In the genomic region with DNA sequence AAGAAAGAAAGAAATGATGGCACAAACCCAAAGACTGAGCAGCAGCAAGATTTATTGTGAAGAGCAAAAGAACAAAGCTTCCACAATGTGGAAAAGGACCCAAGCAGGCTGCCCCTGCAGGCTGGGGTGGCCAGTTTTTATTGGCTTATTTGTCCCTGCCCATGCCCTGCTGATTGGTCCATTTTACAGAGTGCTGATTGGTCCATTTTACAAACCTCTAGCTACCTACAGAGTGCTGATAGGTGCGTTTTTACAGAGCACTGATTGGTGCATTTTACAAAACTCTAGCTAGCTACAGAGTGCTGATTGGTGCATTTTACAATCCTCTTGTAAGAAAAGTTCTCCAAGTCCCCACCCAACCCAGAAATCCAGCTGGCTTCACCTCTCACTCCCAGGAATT, we compare ENCODE assay signal across 9 cellular contexts. TPM values are rescaled to one million over a fixed set of nuclear protein-coding genes. Genes with fewer than 3 reads are reported as not detected.
A peak's percentile ranks its signal among the peaks of the same experiment; 100 is the strongest.
DNase-seq lines count a peak whose midpoint lies in the region; ATAC-seq and TF ChIP-seq lines count a peak whose summit lies in the region.
"Not testable (repeated sequence)": the region's sequence is repeated elsewhere in the genome, so short reads cannot be mapped to it uniquely, and the experiment has no call there.
"Had no signal": no experiment of that assay in that cellular context is flagged by ENCODE, and none has a peak within 500 bp of the region (broad histone marks: within the 10 kb centered on the region; RNA-seq: fewer than 3 reads in every experiment).

No MANE protein-coding gene starts in this region.

- POLR2A ChIA-PET in PC-9 (lab: Charles Lee; ENCODE audit: unreplicated experiment) = interaction anchor here (0.7 kb wide), 1 partner anchor 13 kb away, joined by 18 read pairs; no protein-coding TSS in a partner anchor

- TF ChIP-seq CTCF in PC-9 (conservative IDR thresholded peaks at IDR 0.05); VCaP (conservative IDR thresholded peaks at IDR 0.05): not testable (repeated sequence)

- peak overlapping the region; percentile 90; the same call in 1 of the 2 replicates for H3K27ac ChIP-seq in PC-9
- H3K27ac ChIP-seq in VCaP = peak overlapping the region; percentile 97
- H3K27ac ChIP-seq in thymus (ENCODE audit: low read depth) = peak overlapping the region; percentile 8

- not testable (repeated sequence) for H3K36me3 Mint-ChIP-seq in natural killer cell treated with Interleukin-12 subunit alpha and Interleukin-12 subunit beta and Interleukin-15 and Interleukin-18, amount 100 ng/mL, for 72 hours

- not testable (repeated sequence) for H3K27ac Mint-ChIP-seq in natural killer cell treated with Interleukin-12 subunit alpha and Interleukin-12 subunit beta and Interleukin-15 and Interleukin-18, amount 100 ng/mL, for 72 hours

- peaks cover 14% of the 10 kb centered on the region for H3F3A ChIP-seq in PC-9 (ENCODE audit: insufficient read depth, low read depth)

- CTCF ChIA-PET in PC-9 (lab: Charles Lee) = not testable (repeated sequence)

- not testable (repeated sequence) for H3K27me3 ChIP-seq in PC-9 (ENCODE audit: insufficient read depth, low read depth); thymus (ENCODE audit: control insufficient read depth, insufficient read depth)

- 0 out of 2 replicates have a peak overlapping the region, but pooled peaks have one; percentile 79 for H3K4me2 ChIP-seq in PC-9

- H3K4me3 Mint-ChIP-seq in natural killer cell treated with Interleukin-12 subunit alpha and Interleukin-12 subunit beta and Interleukin-15 and Interleukin-18, amount 100 ng/mL, for 72 hours = peak overlapping the region; percentile 88

- BruUV-seq in PC-9 (replicated peaks; lab: Mats Ljungman, UMichigan) = not testable (repeated sequence)

- H3K4me3 ChIP-seq in PC-9; thymus (ENCODE audit: low read length): not testable (repeated sequence)

- DNase-seq in A172 (ENCODE audit: low spot score) = peak; percentile 31
- peak; percentile 17 for DNase-seq in ELR (ENCODE audit: low read depth)
- peak; percentile 20 for DNase-seq in M059J (ENCODE audit: low read depth)
- DNase-seq in PC-9; natural killer cell treated with Interleukin-12 subunit alpha and Interleukin-12 subunit beta and Interleukin-15 and Interleukin-18, amount 100 ng/mL, for 72 hours (ENCODE audit: low spot score): not testable (repeated sequence)
- peak; percentile 49 to 68 for DNase-seq in erythroblast (lab: John Stamatoyannopoulos, UW)

- intact Hi-C loops in PC-9 (cut with micrococcal nuclease; ENCODE audit: unreplicated experiment) = loop anchor here (5.0 to 10.0 kb wide), 2 partner anchors 297 to 1945 kb away; a partner anchor contains a TSS

- peaks cover 13 to 20% of the 10 kb centered on the region in 2 donors for H3K27me3 Mint-ChIP-seq in natural killer cell treated with Interleukin-12 subunit alpha and Interleukin-12 subunit beta and Interleukin-15 and Interleukin-18, amount 100 ng/mL, for 72 hours

- H3K4me1 Mint-ChIP-seq in natural killer cell treated with Interleukin-12 subunit alpha and Interleukin-12 subunit beta and Interleukin-15 and Interleukin-18, amount 100 ng/mL, for 72 hours (ENCODE audit: low read depth in 2 of 2) = peaks cover 16 to 26% of the 10 kb centered on the region in 2 donors

- not testable (repeated sequence) for H3K9me3 Mint-ChIP-seq in natural killer cell treated with Interleukin-12 subunit alpha and Interleukin-12 subunit beta and Interleukin-15 and Interleukin-18, amount 100 ng/mL, for 72 hours

- H3K9me2 ChIP-seq in PC-9 (ENCODE audit: insufficient read depth) = not testable (repeated sequence)

- not testable (repeated sequence) for H2AFZ ChIP-seq in PC-9

- not testable (repeated sequence) for H3K36me3 ChIP-seq in PC-9 (ENCODE audit: low read depth); thymus (ENCODE audit: control insufficient read depth, insufficient read depth)

- not testable (repeated sequence) for TF ChIP-seq POLR2A in erythroblast (IDR thresholded peaks at IDR 0.05; ENCODE audit: low read length)

- peaks cover 31% of the 10 kb centered on the region for H3K79me2 ChIP-seq in PC-9 (ENCODE audit: low read depth)

- peaks cover 25% of the 10 kb centered on the region for H3K4me1 ChIP-seq in PC-9 (replicated peaks; ENCODE audit: insufficient read depth)
- not testable (repeated sequence) for H3K4me1 ChIP-seq in thymus (ENCODE audit: control insufficient read depth, insufficient read depth, low read length)

- ATAC-seq in natural killer cell treated with Interleukin-12 subunit alpha and Interleukin-12 subunit beta and Interleukin-15 and Interleukin-18, amount 100 ng/mL, for 72 hours = not testable (repeated sequence)

- peaks cover 23% of the 10 kb centered on the region for H4K20me1 ChIP-seq in PC-9 (ENCODE audit: insufficient read depth)

- WGBS in thymus = 95% methylated on average over 1 of the region's 1 CpG

- not testable (repeated sequence) for H3K9me3 ChIP-seq in PC-9 (ENCODE audit: insufficient read depth, low read depth); thymus (ENCODE audit: control insufficient read depth)

RNA-seq across cellular contexts. Expression of a gene that starts 1.5 kb away (rescaled TPM):
- total RNA-seq in A172 (2014; rRNA removed; shearing (Covaris generic)) = 399 and 471 TPM in 2 replicates
- total RNA-seq in M059J (2014; rRNA removed; shearing (Covaris generic)) = 364 and 425 TPM in 2 replicates
- total RNA-seq in PC-9 (2021) = 340 and 359 TPM in 2 replicates
- 100 to 1,000 TPM; 146 to 153 TPM for total RNA-seq in natural killer cell treated with Interleukin-12 subunit alpha and Interleukin-12 subunit beta and Interleukin-15 and Interleukin-18, amount 100 ng/mL, for 72 hours
- polyA plus RNA-seq in thymus = 158 TPM

RNA-seq across cellular contexts. Expression of a gene that starts 26.5 kb away (rescaled TPM):
- 0.05 and 0.26 TPM in 2 replicates for total RNA-seq in A172 (2014; rRNA removed; shearing (Covaris generic))
- total RNA-seq in M059J (2014; rRNA removed; shearing (Covaris generic)) = 0.44 and 1.6 TPM in 2 replicates
- 0.11 TPM in 1 of 2 replicates, not detected in the other for total RNA-seq in PC-9 (2021)
- not detected for total RNA-seq in natural killer cell treated with Interleukin-12 subunit alpha and Interleukin-12 subunit beta and Interleukin-15 and Interleukin-18, amount 100 ng/mL, for 72 hours
- 0.02 TPM for polyA plus RNA-seq in thymus
- total RNA-seq: Right ventricle myocardium superior had no signal

Comparison
In these comparisons a context has a peak if more than half of its experiments do, and no peak if none do; other contexts are left out.
1. H3K27ac ChIP-seq: peak in every context shown above with its lines; median percentile 97 in VCaP; 90 in PC-9; 8 in thymus.